ENCODE assay signal across 8 cellular contexts in genomic region chr5:78648359-78649219, GRCh38. TPM values are rescaled to one million over a fixed set of nuclear protein-coding genes. Genes with fewer than 3 reads are reported as not detected.
DNase-seq lines count a peak whose midpoint lies in the region; ATAC-seq and TF ChIP-seq lines count a peak whose summit lies in the region.

TSS of gene LHFPL2 (minus strand) at chr5:78648772. CDS start at chr5:78510213, 138,559 bp downstream.

- DNase-seq in Ammon's horn (ENCODE audit: low spot score) (peak; percentile 68), NCI-H82 (lab: John Stamatoyannopoulos, UW) (peak; percentile 81), Right ventricle myocardium inferior (ENCODE audit: missing footprints) (peak; percentile 91), nucleus accumbens (lab: John Stamatoyannopoulos, UW) (peak in 51 of 56 donors; percentile 25 to 86 (median 66)), cerebellar nuclear complex (lab: John Stamatoyannopoulos, UW) (no peak)

- peak; percentile 56 for ATAC-seq in HG03039 (IDR thresholded peaks at IDR 0.05; ENCODE audit: unreplicated experiment)
- ATAC-seq in Right ventricle myocardium inferior: peak; percentile 91

- peak; percentile 14 for TF ChIP-seq POLR2A in GM18526 (IDR thresholded peaks at IDR 0.05; ENCODE audit: extremely low read depth, insufficient read length)

- 0 to 1% (median 1%) methylated on average over 47 to 112 of the region's 112 CpGs for WGBS in adipose tissue, 3 donors

- intact Hi-C loops in Right ventricle myocardium inferior (cut with DNase I): loop anchor here (5.0 kb wide), 3 partner anchors 101 to 259 kb away; no protein-coding TSS in a partner anchor

- peak within 1 kb of the TSS; percentile 48 for H3K27ac ChIP-seq in adipose tissue (ENCODE audit: low read depth, low read length)

RNA-seq across cellular contexts. Expression of gene LHFPL2, which starts in this region (rescaled TPM):
- 10 to 100 TPM in 1 of 3 donors, 1 to 10 TPM in 2; 6.6 to 24.9 (median 7.3) TPM for polyA plus RNA-seq in adipose tissue
- 6.0 TPM for total RNA-seq in Right ventricle myocardium inferior

Comparison
In these comparisons a context has a peak if more than half of its experiments do, and no peak if none do; other contexts are left out.
1. DNase-seq: peak in Ammon's horn (single experiment), NCI-H82 (single experiment), Right ventricle myocardium inferior (single experiment) and nucleus accumbens (51 of 56); none in cerebellar nuclear complex (0 of 2).